In the genomic region with DNA sequence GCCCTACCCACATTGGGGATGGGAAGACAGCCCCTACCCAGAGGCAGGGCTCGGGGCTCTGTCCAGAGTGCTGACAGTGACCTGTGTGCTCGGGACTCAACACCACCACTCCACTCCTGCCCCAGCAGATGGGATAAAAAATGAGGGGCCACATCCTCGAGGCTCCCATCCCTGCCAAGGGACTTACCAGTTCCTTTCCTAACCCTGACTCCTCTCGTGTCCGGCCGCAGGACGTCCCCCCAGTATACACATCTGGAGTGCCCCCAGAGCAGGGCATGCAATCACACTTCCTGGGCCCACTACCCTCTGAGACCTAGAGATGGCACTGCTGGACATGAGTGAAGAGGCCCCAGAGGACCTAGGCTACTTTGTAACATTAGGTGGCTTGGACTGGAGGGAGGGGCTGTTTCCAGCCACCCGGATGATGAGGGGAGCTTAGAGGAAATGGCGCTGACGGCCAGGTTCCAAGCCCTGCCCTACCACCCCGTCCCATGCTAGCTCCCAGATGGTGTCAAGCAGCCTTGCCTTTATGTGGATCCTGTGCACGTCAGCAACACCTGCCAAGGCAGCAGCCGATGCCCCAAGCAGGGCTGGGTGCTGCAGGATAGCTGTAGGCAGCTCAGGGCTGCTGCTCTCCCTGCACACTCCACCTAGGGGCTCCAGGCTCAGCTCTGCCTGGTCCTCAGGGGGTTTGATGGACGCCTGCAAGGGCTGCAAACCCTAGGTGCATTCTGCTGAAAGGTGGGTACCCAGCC, we compare ENCODE assay signal across 10 cellular contexts.
DNase-seq lines count a peak whose midpoint lies in the region; ATAC-seq, FAIRE-seq and TF ChIP-seq lines count a peak whose summit lies in the region.
"Had no signal": no experiment of that assay in that cellular context is flagged by ENCODE, and none has a peak within 500 bp of the region (broad histone marks: within the 10 kb centered on the region; RNA-seq: fewer than 3 reads in every experiment).

No MANE protein-coding gene starts in this region.

- H3K9ac ChIP-seq in K562 (ENCODE audit: insufficient read depth in 1 of 2, low read depth in 2 of 2, low read length in 2 of 2): peak overlapping the region in 1 of 2 experiments; percentile 53; a peak in 2 of 4 replicates

- no peak overlapping the region for H3K4me2 ChIP-seq in K562 (ENCODE audit: insufficient read depth, low read length)

- H2AFZ ChIP-seq in K562 (ENCODE audit: low read depth, low read length): no peak overlapping the region

- FAIRE-seq in K562 (lab: Jason Lieb, UNC): no peak

- H3K27me3 ChIP-seq in K562 (ENCODE audit: control insufficient read depth in 2 of 2, insufficient read depth in 2 of 2, low read length in 2 of 2): peaks cover 13 to 26% of the 10 kb centered on the region in 2 experiments; a peak in 4 of 5 replicates

- TF ChIP-seq RAD21 in K562 (CRISPR knock-in tag; conservative IDR thresholded peaks at IDR 0.05 in 1 of 2, IDR thresholded peaks at IDR 0.05 in 1 of 2): peak in 1 of 2 experiments; percentile 57; a peak in 2 of 4 replicates

- WGBS in K562 (ENCODE audit: insufficient coverage, low coverage, missing lambda C conversion rate): 26% methylated on average over 14 of the region's 14 CpGs

- peaks cover 19% of the 10 kb centered on the region for H3K9me1 ChIP-seq in K562 (ENCODE audit: control insufficient read depth, insufficient read depth, low read length)

- ATAC-seq in K562 (peak; percentile 62), HG03439 (IDR thresholded peaks at IDR 0.05; ENCODE audit: unreplicated experiment) (no peak)

- H4K20me1 ChIP-seq in K562 (replicated peaks; ENCODE audit: control insufficient read depth, insufficient read depth, low read length): peaks cover 42% of the 10 kb centered on the region

- H3K4me3 ChIP-seq in GM12865 (ENCODE audit: low read depth, low read length): no peak overlapping the region
- no peak overlapping the region for H3K4me3 ChIP-seq in K562

- no peaks in the 10 kb centered on the region for H3K9me3 ChIP-seq in K562 (replicated peaks; ENCODE audit: control insufficient read depth, insufficient read depth, low read depth, low read length)

- BruUV-seq in K562 (replicated peaks; lab: Mats Ljungman, UMichigan): no TSS peak

- no peak for TF ChIP-seq EP300 in K562 (IDR thresholded peaks at IDR 0.05; ENCODE audit: low read length)

- no peaks in the 10 kb centered on the region for H3K79me2 ChIP-seq in K562 (ENCODE audit: control insufficient read depth, insufficient read depth, low read length)

- intact Hi-C loops in K562 (cut with micrococcal nuclease): loop anchor here (1.0 to 10.0 kb wide), 3 partner anchors 109 to 259 kb away; a partner anchor contains a TSS

- peaks cover 0 to 27% of the 10 kb centered on the region in 2 experiments; a peak in 1 of 5 replicates for H3K4me1 ChIP-seq in K562 (replicated peaks in 1 of 2; ENCODE audit: control insufficient read depth in 2 of 2, insufficient read depth in 2 of 2, low read length in 2 of 2)

- peaks cover 21% of the 10 kb centered on the region; the same call in 1 of the 3 replicates for H3K36me3 ChIP-seq in K562 (ENCODE audit: control insufficient read depth, insufficient read depth, low read length)

- DNase-seq in GM12865 (ENCODE audit: low read depth) (peak; percentile 11), NCI-H1436 (lab: John Stamatoyannopoulos, UW) (peak; percentile 52), K562 (ENCODE audit: extremely low read depth in 1 of 4, low spot score in 3 of 4) (peak; percentile 64 to 76 (median 69)), myocyte (ENCODE audit: low read depth) (peak; percentile 33), SW480 (ENCODE audit: low spot score) (no peak), OCI-M2 (lab: John Stamatoyannopoulos, UW; ENCODE audit: unreplicated experiment) (no peak)
- DNase-seq: activated B cell treated with CpG ODN at 0.5 μM for 24 hours, caudate nucleus, NCI-H187 had no signal

- POLR2A ChIA-PET in K562 (lab: Yijun Ruan, JAX): interaction anchor here (0.6 to 4.3 kb wide), 14 partner anchors 9 to 1397 kb away, joined by 3 to 37 read pairs (median 3); a partner anchor contains a TSS

- H3K27ac ChIP-seq in K562 (ENCODE audit: extremely low read depth, low read depth, low read length): no peak overlapping the region

- TF ChIP-seq POLR2A in K562 (conservative IDR thresholded peaks at IDR 0.05): peak; percentile 72

- TF ChIP-seq CTCF in GM12865 (IDR thresholded peaks at IDR 0.05; ENCODE audit: insufficient read depth, low read depth, low read length, missing control alignments) (no peak), K562 (IDR thresholded peaks at IDR 0.05 in 2 of 3, conservative IDR thresholded peaks at IDR 0.05 in 1 of 3; ENCODE audit: insufficient read depth in 2 of 3, low read depth in 1 of 3, low read length in 3 of 3) (peak; percentile 39 to 63 (median 55); a peak in 5 of 6 replicates)

- CTCF ChIA-PET in K562 (lab: Yijun Ruan, JAX; ENCODE audit: low intra/inter-chr PET ratio): interaction anchor here (0.7 kb wide), 1 partner anchor 49 kb away, joined by 3 read pairs; no protein-coding TSS in a partner anchor

- in situ Hi-C loops in K562 (cut with MboI): no loop called here

TF ChIP-seq in K562, 482 proteins besides CTCF, POLR2A, EP300 and RAD21 (continues in another document):
- no peak for TF ChIP-seq NR1H2 (CRISPR knock-in tag; IDR thresholded peaks at IDR 0.05)
- TF ChIP-seq, protein P1, sequence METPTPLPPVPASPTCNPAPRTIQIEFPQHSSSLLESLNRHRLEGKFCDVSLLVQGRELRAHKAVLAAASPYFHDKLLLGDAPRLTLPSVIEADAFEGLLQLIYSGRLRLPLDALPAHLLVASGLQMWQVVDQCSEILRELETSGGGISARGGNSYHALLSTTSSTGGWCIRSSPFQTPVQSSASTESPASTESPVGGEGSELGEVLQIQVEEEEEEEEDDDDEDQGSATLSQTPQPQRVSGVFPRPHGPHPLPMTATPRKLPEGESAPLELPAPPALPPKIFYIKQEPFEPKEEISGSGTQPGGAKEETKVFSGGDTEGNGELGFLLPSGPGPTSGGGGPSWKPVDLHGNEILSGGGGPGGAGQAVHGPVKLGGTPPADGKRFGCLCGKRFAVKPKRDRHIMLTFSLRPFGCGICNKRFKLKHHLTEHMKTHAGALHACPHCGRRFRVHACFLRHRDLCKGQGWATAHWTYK (CRISPR knock-in tag; IDR thresholded peaks at IDR 0.05): peak; percentile 16
- TF ChIP-seq GATAD2A (IDR thresholded peaks at IDR 0.05): no peak
- no peak for TF ChIP-seq U2AF2 (optimal IDR thresholded peaks at IDR 0.05; ENCODE audit: low read depth, low read length)
- TF ChIP-seq, protein P2, sequence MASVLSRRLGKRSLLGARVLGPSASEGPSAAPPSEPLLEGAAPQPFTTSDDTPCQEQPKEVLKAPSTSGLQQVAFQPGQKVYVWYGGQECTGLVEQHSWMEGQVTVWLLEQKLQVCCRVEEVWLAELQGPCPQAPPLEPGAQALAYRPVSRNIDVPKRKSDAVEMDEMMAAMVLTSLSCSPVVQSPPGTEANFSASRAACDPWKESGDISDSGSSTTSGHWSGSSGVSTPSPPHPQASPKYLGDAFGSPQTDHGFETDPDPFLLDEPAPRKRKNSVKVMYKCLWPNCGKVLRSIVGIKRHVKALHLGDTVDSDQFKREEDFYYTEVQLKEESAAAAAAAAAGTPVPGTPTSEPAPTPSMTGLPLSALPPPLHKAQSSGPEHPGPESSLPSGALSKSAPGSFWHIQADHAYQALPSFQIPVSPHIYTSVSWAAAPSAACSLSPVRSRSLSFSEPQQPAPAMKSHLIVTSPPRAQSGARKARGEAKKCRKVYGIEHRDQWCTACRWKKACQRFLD (CRISPR knock-in tag; IDR thresholded peaks at IDR 0.05): no peak
- TF ChIP-seq FOXP1 (CRISPR knock-in tag; IDR thresholded peaks at IDR 0.05): peak; percentile 81; the same call in 1 of the 2 replicates
- TF ChIP-seq CBFB (CRISPR knock-in tag; IDR thresholded peaks at IDR 0.05): no peak; the same call in 1 of the 2 replicates
- no peak for TF ChIP-seq STAT5B (CRISPR knock-in tag; IDR thresholded peaks at IDR 0.05)
- TF ChIP-seq ZNF354B (CRISPR knock-in tag; IDR thresholded peaks at IDR 0.05): no peak
- no peak for TF ChIP-seq ZNF146 (CRISPR knock-in tag; IDR thresholded peaks at IDR 0.05; ENCODE audit: unreplicated experiment)
- no peak for TF ChIP-seq ETS2 (tag; IDR thresholded peaks at IDR 0.05; ENCODE audit: borderline replicate concordance, poor library complexity, severe bottlenecking)
- TF ChIP-seq ZNF589 (CRISPR knock-in tag; IDR thresholded peaks at IDR 0.05; ENCODE audit: low read depth): no peak
- TF ChIP-seq, protein P3, sequence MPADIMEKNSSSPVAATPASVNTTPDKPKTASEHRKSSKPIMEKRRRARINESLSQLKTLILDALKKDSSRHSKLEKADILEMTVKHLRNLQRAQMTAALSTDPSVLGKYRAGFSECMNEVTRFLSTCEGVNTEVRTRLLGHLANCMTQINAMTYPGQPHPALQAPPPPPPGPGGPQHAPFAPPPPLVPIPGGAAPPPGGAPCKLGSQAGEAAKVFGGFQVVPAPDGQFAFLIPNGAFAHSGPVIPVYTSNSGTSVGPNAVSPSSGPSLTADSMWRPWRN (IDR thresholded peaks at IDR 0.05; ENCODE audit: low read depth): no peak
- TF ChIP-seq, protein P4, sequence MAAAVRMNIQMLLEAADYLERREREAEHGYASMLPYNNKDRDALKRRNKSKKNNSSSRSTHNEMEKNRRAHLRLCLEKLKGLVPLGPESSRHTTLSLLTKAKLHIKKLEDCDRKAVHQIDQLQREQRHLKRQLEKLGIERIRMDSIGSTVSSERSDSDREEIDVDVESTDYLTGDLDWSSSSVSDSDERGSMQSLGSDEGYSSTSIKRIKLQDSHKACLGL (CRISPR knock-in tag; IDR thresholded peaks at IDR 0.05; ENCODE audit: borderline replicate concordance, poor library complexity, severe bottlenecking): no peak
- TF ChIP-seq ZNF444 (CRISPR knock-in tag; IDR thresholded peaks at IDR 0.05): no peak
- TF ChIP-seq SIRT6 (IDR thresholded peaks at IDR 0.05; ENCODE audit: low read depth, low read length): peak; percentile 10
- no peak for TF ChIP-seq PRPF4 (IDR thresholded peaks at IDR 0.05; ENCODE audit: insufficient read depth, low read depth, low read length, poor library complexity, severe bottlenecking)
- no peak for TF ChIP-seq XRCC4 (IDR thresholded peaks at IDR 0.05; ENCODE audit: extremely low read depth, insufficient read depth, insufficient read length)
- TF ChIP-seq NFATC3 (IDR thresholded peaks at IDR 0.05): no peak

Comparison
In these comparisons a context has a peak if more than half of its experiments do, and no peak if none do; other contexts are left out.
1. DNase-seq: peak in GM12865 (single experiment), NCI-H1436 (single experiment), K562 (4 of 4) and myocyte (single experiment); none in SW480 (single experiment) and OCI-M2 (single experiment).